In the genomic region with DNA sequence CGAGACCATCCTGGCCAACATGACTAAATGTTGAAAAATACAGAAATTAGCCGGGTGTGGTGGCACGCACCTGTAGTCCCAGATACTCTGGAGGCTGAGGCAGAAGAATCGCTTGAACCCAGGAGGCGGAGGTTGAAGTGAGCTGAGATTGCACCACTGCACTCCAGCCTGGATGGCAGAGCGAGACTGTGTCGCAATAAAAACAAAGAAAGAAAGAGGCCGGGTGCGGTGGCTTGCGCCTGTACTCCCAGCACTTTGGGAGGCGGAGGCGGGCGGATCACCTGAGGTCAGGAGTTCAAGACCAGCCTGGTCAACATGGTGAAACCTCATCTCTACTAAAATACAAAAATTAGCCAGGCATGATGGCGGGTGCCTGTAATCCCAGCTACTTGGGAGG, we compare ENCODE assay signal across 1 cellular context.
TF ChIP-seq lines count a peak whose summit lies in the region.

No MANE protein-coding gene starts in this region.

TF ChIP-seq in HepG2, 621 proteins besides CTCF, POLR2A, EP300 and RAD21:
- TF ChIP-seq SALL1 (CRISPR knock-in tag; IDR thresholded peaks at IDR 0.05) (0 out of 2 replicates have a peak, but pooled peaks have one; percentile 3), ZFY (CRISPR knock-in tag; IDR thresholded peaks at IDR 0.05) (0 out of 2 replicates have a peak, but pooled peaks have one; percentile 8), MIXL1 (CRISPR knock-in tag; IDR thresholded peaks at IDR 0.05) (0 out of 2 replicates have a peak, but pooled peaks have one; percentile 2), CEBPG (CRISPR knock-in tag; IDR thresholded peaks at IDR 0.05) (peak; percentile 53; the same call in 1 of the 2 replicates), SP4 (CRISPR knock-in tag; IDR thresholded peaks at IDR 0.05) (0 out of 2 replicates have a peak, but pooled peaks have one; percentile 25), CEBPB (IDR thresholded peaks at IDR 0.05; ENCODE audit: borderline replicate concordance, low read depth, low read length) (peak; percentile 66; the same call in 1 of the 2 replicates), FLYWCH1 (CRISPR knock-in tag; IDR thresholded peaks at IDR 0.05) (peak; percentile 31; the same call in 1 of the 2 replicates)
- TF ChIP-seq, protein P1, sequence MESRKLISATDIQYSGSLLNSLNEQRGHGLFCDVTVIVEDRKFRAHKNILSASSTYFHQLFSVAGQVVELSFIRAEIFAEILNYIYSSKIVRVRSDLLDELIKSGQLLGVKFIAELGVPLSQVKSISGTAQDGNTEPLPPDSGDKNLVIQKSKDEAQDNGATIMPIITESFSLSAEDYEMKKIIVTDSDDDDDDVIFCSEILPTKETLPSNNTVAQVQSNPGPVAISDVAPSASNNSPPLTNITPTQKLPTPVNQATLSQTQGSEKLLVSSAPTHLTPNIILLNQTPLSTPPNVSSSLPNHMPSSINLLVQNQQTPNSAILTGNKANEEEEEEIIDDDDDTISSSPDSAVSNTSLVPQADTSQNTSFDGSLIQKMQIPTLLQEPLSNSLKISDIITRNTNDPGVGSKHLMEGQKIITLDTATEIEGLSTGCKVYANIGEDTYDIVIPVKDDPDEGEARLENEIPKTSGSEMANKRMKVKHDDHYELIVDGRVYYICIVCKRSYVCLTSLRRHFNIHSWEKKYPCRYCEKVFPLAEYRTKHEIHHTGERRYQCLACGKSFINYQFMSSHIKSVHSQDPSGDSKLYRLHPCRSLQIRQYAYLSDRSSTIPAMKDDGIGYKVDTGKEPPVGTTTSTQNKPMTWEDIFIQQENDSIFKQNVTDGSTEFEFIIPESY (CRISPR knock-in tag; IDR thresholded peaks at IDR 0.05) = peak; percentile 82; the same call in 1 of the 2 replicates
- TF ChIP-seq, protein P2, sequence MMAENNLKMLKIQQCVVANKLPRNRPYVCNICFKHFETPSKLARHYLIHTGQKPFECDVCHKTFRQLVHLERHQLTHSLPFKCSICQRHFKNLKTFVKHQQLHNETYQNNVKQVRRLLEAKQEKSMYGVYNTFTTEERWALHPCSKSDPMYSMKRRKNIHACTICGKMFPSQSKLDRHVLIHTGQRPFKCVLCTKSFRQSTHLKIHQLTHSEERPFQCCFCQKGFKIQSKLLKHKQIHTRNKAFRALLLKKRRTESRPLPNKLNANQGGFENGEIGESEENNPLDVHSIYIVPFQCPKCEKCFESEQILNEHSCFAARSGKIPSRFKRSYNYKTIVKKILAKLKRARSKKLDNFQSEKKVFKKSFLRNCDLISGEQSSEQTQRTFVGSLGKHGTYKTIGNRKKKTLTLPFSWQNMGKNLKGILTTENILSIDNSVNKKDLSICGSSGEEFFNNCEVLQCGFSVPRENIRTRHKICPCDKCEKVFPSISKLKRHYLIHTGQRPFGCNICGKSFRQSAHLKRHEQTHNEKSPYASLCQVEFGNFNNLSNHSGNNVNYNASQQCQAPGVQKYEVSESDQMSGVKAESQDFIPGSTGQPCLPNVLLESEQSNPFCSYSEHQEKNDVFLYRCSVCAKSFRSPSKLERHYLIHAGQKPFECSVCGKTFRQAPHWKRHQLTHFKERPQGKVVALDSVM (CRISPR knock-in tag; IDR thresholded peaks at IDR 0.05) = peak; percentile 42; the same call in 1 of the 2 replicates
